ENCODE assay signal across 1 cellular context in the genomic region with DNA sequence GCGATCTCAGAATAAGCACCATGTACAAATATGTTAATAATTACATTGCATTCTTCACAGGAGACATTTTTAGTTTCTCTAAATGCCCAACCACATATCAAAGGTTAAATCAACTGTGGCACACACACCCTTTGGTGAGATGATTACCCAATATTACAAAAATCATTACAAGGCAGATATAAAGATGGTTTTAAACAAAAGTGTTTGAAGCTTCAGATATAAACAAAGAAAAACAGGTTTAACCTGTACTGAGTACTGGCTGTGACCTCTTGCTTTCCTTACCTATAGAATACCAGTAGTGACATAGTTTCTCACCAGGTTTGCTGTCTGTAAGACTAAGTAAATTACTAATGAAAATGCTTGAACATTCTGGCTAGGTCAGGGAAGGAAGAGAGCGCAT.
TF ChIP-seq lines count a peak whose summit lies in the region.

No MANE protein-coding gene starts in this region.

TF ChIP-seq in GM23338, 12 proteins besides CTCF, POLR2A, EP300 and RAD21:
- TF ChIP-seq, protein P1, sequence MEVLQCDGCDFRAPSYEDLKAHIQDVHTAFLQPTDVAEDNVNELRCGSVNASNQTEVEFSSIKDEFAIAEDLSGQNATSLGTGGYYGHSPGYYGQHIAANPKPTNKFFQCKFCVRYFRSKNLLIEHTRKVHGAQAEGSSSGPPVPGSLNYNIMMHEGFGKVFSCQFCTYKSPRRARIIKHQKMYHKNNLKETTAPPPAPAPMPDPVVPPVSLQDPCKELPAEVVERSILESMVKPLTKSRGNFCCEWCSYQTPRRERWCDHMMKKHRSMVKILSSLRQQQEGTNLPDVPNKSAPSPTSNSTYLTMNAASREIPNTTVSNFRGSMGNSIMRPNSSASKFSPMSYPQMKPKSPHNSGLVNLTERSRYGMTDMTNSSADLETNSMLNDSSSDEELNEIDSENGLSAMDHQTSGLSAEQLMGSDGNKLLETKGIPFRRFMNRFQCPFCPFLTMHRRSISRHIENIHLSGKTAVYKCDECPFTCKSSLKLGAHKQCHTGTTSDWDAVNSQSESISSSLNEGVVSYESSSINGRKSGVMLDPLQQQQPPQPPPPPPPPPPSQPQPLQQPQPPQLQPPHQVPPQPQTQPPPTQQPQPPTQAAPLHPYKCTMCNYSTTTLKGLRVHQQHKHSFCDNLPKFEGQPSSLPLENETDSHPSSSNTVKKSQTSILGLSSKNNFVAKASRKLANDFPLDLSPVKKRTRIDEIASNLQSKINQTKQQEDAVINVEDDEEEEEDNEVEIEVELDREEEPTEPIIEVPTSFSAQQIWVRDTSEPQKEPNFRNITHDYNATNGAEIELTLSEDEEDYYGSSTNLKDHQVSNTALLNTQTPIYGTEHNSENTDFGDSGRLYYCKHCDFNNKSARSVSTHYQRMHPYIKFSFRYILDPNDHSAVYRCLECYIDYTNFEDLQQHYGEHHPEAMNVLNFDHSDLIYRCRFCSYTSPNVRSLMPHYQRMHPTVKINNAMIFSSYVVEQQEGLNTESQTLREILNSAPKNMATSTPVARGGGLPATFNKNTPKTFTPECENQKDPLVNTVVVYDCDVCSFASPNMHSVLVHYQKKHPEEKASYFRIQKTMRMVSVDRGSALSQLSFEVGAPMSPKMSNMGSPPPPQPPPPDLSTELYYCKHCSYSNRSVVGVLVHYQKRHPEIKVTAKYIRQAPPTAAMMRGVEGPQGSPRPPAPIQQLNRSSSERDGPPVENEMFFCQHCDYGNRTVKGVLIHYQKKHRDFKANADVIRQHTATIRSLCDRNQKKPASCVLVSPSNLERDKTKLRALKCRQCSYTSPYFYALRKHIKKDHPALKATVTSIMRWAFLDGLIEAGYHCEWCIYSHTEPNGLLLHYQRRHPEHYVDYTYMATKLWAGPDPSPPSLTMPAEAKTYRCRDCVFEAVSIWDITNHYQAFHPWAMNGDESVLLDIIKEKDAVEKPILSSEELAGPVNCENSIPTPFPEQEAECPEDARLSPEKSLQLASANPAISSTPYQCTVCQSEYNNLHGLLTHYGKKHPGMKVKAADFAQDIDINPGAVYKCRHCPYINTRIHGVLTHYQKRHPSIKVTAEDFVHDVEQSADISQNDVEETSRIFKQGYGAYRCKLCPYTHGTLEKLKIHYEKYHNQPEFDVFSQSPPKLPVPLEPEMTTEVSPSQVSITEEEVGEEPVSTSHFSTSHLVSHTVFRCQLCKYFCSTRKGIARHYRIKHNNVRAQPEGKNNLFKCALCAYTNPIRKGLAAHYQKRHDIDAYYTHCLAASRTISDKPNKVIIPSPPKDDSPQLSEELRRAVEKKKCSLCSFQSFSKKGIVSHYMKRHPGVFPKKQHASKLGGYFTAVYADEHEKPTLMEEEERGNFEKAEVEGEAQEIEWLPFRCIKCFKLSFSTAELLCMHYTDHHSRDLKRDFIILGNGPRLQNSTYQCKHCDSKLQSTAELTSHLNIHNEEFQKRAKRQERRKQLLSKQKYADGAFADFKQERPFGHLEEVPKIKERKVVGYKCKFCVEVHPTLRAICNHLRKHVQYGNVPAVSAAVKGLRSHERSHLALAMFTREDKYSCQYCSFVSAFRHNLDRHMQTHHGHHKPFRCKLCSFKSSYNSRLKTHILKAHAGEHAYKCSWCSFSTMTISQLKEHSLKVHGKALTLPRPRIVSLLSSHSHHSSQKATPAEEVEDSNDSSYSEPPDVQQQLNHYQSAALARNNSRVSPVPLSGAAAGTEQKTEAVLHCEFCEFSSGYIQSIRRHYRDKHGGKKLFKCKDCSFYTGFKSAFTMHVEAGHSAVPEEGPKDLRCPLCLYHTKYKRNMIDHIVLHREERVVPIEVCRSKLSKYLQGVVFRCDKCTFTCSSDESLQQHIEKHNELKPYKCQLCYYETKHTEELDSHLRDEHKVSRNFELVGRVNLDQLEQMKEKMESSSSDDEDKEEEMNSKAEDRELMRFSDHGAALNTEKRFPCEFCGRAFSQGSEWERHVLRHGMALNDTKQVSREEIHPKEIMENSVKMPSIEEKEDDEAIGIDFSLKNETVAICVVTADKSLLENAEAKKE (CRISPR knock-in tag; IDR thresholded peaks at IDR 0.05), result no peak
- TF ChIP-seq STAT1 (IDR thresholded peaks at IDR 0.05; ENCODE audit: unreplicated experiment) (no peak), ZNF114 (CRISPR knock-in tag; IDR thresholded peaks at IDR 0.05) (no peak), ZNF331 (CRISPR knock-in tag; IDR thresholded peaks at IDR 0.05; ENCODE audit: low read depth) (no peak), NANOG (IDR thresholded peaks at IDR 0.05; ENCODE audit: borderline replicate concordance) (no peak), CREB1 (CRISPR knock-in tag; IDR thresholded peaks at IDR 0.05; ENCODE audit: low read depth) (no peak), JUNB (IDR thresholded peaks at IDR 0.05; ENCODE audit: unreplicated experiment) (no peak), POLR2AphosphoS5 (IDR thresholded peaks at IDR 0.05; ENCODE audit: low read depth) (no peak)
- TF ChIP-seq, protein P2, sequence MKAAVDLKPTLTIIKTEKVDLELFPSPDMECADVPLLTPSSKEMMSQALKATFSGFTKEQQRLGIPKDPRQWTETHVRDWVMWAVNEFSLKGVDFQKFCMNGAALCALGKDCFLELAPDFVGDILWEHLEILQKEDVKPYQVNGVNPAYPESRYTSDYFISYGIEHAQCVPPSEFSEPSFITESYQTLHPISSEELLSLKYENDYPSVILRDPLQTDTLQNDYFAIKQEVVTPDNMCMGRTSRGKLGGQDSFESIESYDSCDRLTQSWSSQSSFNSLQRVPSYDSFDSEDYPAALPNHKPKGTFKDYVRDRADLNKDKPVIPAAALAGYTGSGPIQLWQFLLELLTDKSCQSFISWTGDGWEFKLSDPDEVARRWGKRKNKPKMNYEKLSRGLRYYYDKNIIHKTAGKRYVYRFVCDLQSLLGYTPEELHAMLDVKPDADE (IDR thresholded peaks at IDR 0.05), result no peak
